In genomic region chr7:35722054-35722849, GRCh38 we compare ENCODE assay signal across 13 cellular contexts. TPM values are rescaled to one million over a fixed set of nuclear protein-coding genes. Genes with fewer than 3 reads are reported as not detected.
DNase-seq lines count a peak whose midpoint lies in the region; ATAC-seq and TF ChIP-seq lines count a peak whose summit lies in the region.
"Had no signal": no experiment of that assay in that cellular context is flagged by ENCODE, and none has a peak within 500 bp of the region (broad histone marks: within the 10 kb centered on the region; RNA-seq: fewer than 3 reads in every experiment).

No MANE protein-coding gene starts in this region.

- H3K27ac ChIP-seq in BLaER1 (peak overlapping the region; percentile 66), SU-DHL-6 (ENCODE audit: low read depth, low read length) (no peak overlapping the region), left lung (no peak overlapping the region), SJCRH30 (no peak overlapping the region)
- H3K27ac ChIP-seq: WERI-Rb-1 had no signal

- H3K4me2 ChIP-seq in BLaER1 (peak overlapping the region; percentile 71), SU-DHL-6 (ENCODE audit: low read depth, low read length, poor library complexity, severe bottlenecking) (peak overlapping the region; percentile 24)

- H3K36me3 ChIP-seq in BLaER1 (no peaks in the 10 kb centered on the region), GM06990 (ENCODE audit: control insufficient read depth, insufficient read depth, low read length) (no peaks in the 10 kb centered on the region), SU-DHL-6 (ENCODE audit: low read length) (no peaks in the 10 kb centered on the region), left lung (no peaks in the 10 kb centered on the region), SJCRH30 (no peaks in the 10 kb centered on the region)
- H3K36me3 ChIP-seq: WERI-Rb-1 had no signal

- no peaks in the 10 kb centered on the region for H3K79me2 ChIP-seq in SU-DHL-6 (ENCODE audit: insufficient read depth, low read length)

- H3K9me2 ChIP-seq in SU-DHL-6 (replicated peaks; ENCODE audit: insufficient read depth, low read length) = no peaks in the 10 kb centered on the region

- H3K4me3 Mint-ChIP-seq in dendritic cell treated with granulocyte-macrophage colony-stimulating factor and Interleukin-4, amounts not matched to agents 40 ng/mL and 50 ng/mL, for 4 days = no peak overlapping the region
- H3K4me3 Mint-ChIP-seq: CD14-positive monocyte, mesothelial cell of epicardium had no signal

- H3K27me3 Mint-ChIP-seq in dendritic cell treated with granulocyte-macrophage colony-stimulating factor and Interleukin-4, amounts not matched to agents 40 ng/mL and 50 ng/mL, for 4 days = no peaks in the 10 kb centered on the region

- intact Hi-C loops in dendritic cell treated with granulocyte-macrophage colony-stimulating factor and Interleukin-4, amounts not matched to agents 40 ng/mL and 50 ng/mL, for 4 days (cut with micrococcal nuclease) = no loop called here
- intact Hi-C loops in left lung (cut with DNase I) = no loop called here

- H3K9me3 ChIP-seq in BLaER1 (no peaks in the 10 kb centered on the region), SU-DHL-6 (ENCODE audit: insufficient read depth, low read length) (no peaks in the 10 kb centered on the region), left lung (no peaks in the 10 kb centered on the region), SJCRH30 (replicated peaks) (0 out of 2 replicates have a peak, but pooled peaks cover 2% of the 10 kb centered on the region)

- H3K4me1 ChIP-seq in BLaER1 = peaks cover 66% of the 10 kb centered on the region
- no peaks in the 10 kb centered on the region for H3K4me1 ChIP-seq in left lung
- H3K4me1 ChIP-seq in SJCRH30 = peaks cover 2% of the 10 kb centered on the region

- no peaks in the 10 kb centered on the region for H3K27me3 ChIP-seq in BLaER1
- no peaks in the 10 kb centered on the region for H3K27me3 ChIP-seq in GM06990 (replicated peaks; ENCODE audit: control insufficient read depth, insufficient read depth, low read length)
- H3K27me3 ChIP-seq in SU-DHL-6 (ENCODE audit: low read length) = no peaks in the 10 kb centered on the region
- no peaks in the 10 kb centered on the region for H3K27me3 ChIP-seq in left lung
- no peaks in the 10 kb centered on the region for H3K27me3 ChIP-seq in SJCRH30

- H3K27ac Mint-ChIP-seq in dendritic cell treated with granulocyte-macrophage colony-stimulating factor and Interleukin-4, amounts not matched to agents 40 ng/mL and 50 ng/mL, for 4 days = peak overlapping the region; percentile 37
- H3K27ac Mint-ChIP-seq: CD14-positive monocyte, mesothelial cell of epicardium had no signal

- H3K4me1 Mint-ChIP-seq in dendritic cell treated with granulocyte-macrophage colony-stimulating factor and Interleukin-4, amounts not matched to agents 40 ng/mL and 50 ng/mL, for 4 days (ENCODE audit: low read depth) = peaks cover 26% of the 10 kb centered on the region
- H3K4me1 Mint-ChIP-seq: CD14-positive monocyte, mesothelial cell of epicardium had no signal

- DNase-seq in GM06990 (ENCODE audit: extremely low read depth, insufficient read length) (peak; percentile 29), left lung (no peak), mesenteric fat pad (ENCODE audit: low spot score) (no peak), SJCRH30 (no peak), NCI-H446 treated with DMSO at 0.1 percent for 48 hours (lab: John Stamatoyannopoulos, UW) (no peak)
- DNase-seq: NCI-H524 treated with DMSO at 0.1 percent for 48 hours, posterior cingulate gyrus, WERI-Rb-1 had no signal

- H3K9ac ChIP-seq in BLaER1 = no peak overlapping the region
- H3K9ac ChIP-seq in SU-DHL-6 (ENCODE audit: low read length) = no peak overlapping the region

- no peaks in the 10 kb centered on the region for H3K36me3 Mint-ChIP-seq in dendritic cell treated with granulocyte-macrophage colony-stimulating factor and Interleukin-4, amounts not matched to agents 40 ng/mL and 50 ng/mL, for 4 days (ENCODE audit: low read depth)
- H3K36me3 Mint-ChIP-seq: CD14-positive monocyte, mesothelial cell of epicardium had no signal

- no peaks in the 10 kb centered on the region for H3K9me3 Mint-ChIP-seq in dendritic cell treated with granulocyte-macrophage colony-stimulating factor and Interleukin-4, amounts not matched to agents 40 ng/mL and 50 ng/mL, for 4 days
- H3K9me3 Mint-ChIP-seq: mesothelial cell of epicardium had no signal

- H2AFZ ChIP-seq in SU-DHL-6 (ENCODE audit: low read depth, low read length, severe bottlenecking) = no peak overlapping the region

- no peaks in the 10 kb centered on the region for H4K20me1 ChIP-seq in BLaER1
- H4K20me1 ChIP-seq in SU-DHL-6 (ENCODE audit: low read depth, low read length) = no peaks in the 10 kb centered on the region

- H3K4me3 ChIP-seq in BLaER1 = no peak overlapping the region; the same call in 1 of the 2 replicates
- H3K4me3 ChIP-seq in GM06990 (replicated peaks; ENCODE audit: low read depth, low read length) = no peak overlapping the region
- no peak overlapping the region for H3K4me3 ChIP-seq in SU-DHL-6 (ENCODE audit: insufficient read depth, low read length, poor library complexity, severe bottlenecking)
- no peak overlapping the region for H3K4me3 ChIP-seq in left lung
- H3K4me3 ChIP-seq in SJCRH30 = no peak overlapping the region

- H3F3A ChIP-seq in SU-DHL-6 (ENCODE audit: insufficient read depth) = peaks cover 25% of the 10 kb centered on the region

- TF ChIP-seq CTCF in GM06990 (IDR thresholded peaks at IDR 0.05; ENCODE audit: insufficient read depth, low read length, poor library complexity, severe bottlenecking) = no peak
- TF ChIP-seq CTCF in SU-DHL-6 (IDR thresholded peaks at IDR 0.05; ENCODE audit: insufficient read depth, low read length, poor library complexity, severe bottlenecking) = no peak
- no peak for TF ChIP-seq CTCF in left lung (IDR thresholded peaks at IDR 0.05)

- no peak for ATAC-seq in left lung

RNA-seq across cellular contexts. Expression of gene HERPUD2, which starts 27.3 kb away (rescaled TPM):
- total RNA-seq in left lung = 10 to 100 TPM; 31.3 to 31.6 TPM
- 25.9 TPM for total RNA-seq in mesenteric fat pad
- 23.7 and 24.0 TPM in 2 replicates for total RNA-seq in SJCRH30 (2014; rRNA removed; shearing (Covaris generic))
